1 cellular context compared by ENCODE assay signal in genomic region chr4:8848507-8849265, GRCh38.
TF ChIP-seq lines count a peak whose summit lies in the region.

No MANE protein-coding gene starts in this region.

TF ChIP-seq in K562, 482 proteins besides CTCF, POLR2A, EP300 and RAD21 (continued from another document):
- no peak for TF ChIP-seq REST (CRISPR knock-in tag; IDR thresholded peaks at IDR 0.05; ENCODE audit: low read depth)
